In genomic region chr10:128189176-128189575, GRCh38 we compare ENCODE assay signal across 33 cellular contexts.
"Had no signal": no experiment of that assay in that cellular context is flagged by ENCODE, and none has a peak within 500 bp of the region (broad histone marks: within the 10 kb centered on the region; RNA-seq: fewer than 3 reads in every experiment).

No MANE protein-coding gene starts in this region.

- H3K36me3 Mint-ChIP-seq: activated naive CD8-positive, alpha-beta T cell; brain had no signal

- H3K27me3 Mint-ChIP-seq: activated naive CD8-positive, alpha-beta T cell; activated naive CD8-positive, alpha-beta T cell treated with anti-CD3 and anti-CD28 coated beads, Interleukin-2, amount 50 U/mL, for 24 hours; T-cell had no signal

- ATAC-seq: activated CD8-positive, alpha-beta memory T cell treated with anti-CD3 and anti-CD28 coated beads, Interleukin-2, amount 10 ng/mL, durations not matched to agents 7 days and 5 days; activated naive CD8-positive, alpha-beta T cell treated with anti-CD3 and anti-CD28 coated beads, Interleukin-2, amount 50 U/mL, for 24 hours; Right ventricle myocardium inferior; SK-N-SH treated with all-trans-retinoic acid at 6 μM for 48 hours; T-cell had no signal

- H3K4me1 Mint-ChIP-seq: brain had no signal

- H3K9me3 Mint-ChIP-seq: activated CD4-positive, alpha-beta memory T cell treated with anti-CD3 and anti-CD28 coated beads, Interleukin-2, amount 10 ng/mL, durations not matched to agents 7 days and 5 days; activated naive CD8-positive, alpha-beta T cell treated with anti-CD3 and anti-CD28 coated beads, Interleukin-2, amount 50 U/mL, for 24 hours; T-cell had no signal

- DNase-seq: activated CD4-positive, alpha-beta memory T cell treated with anti-CD3 and anti-CD28 coated beads, Interleukin-2, amount 10 ng/mL, durations not matched to agents 7 days and 5 days; activated CD4-positive, alpha-beta T cell treated with anti-CD3 and anti-CD28 coated beads for 1 hour; activated CD4-positive, alpha-beta T cell treated with anti-CD3 and anti-CD28 coated beads for 48 hours; activated CD4-positive, CD25-positive, alpha-beta regulatory T cell; activated CD8-positive, alpha-beta memory T cell treated with anti-CD3 and anti-CD28 coated beads for 24 hours; activated CD8-positive, alpha-beta memory T cell treated with anti-CD3 and anti-CD28 coated beads, Interleukin-2, amount 10 ng/mL, durations not matched to agents 7 days and 5 days; activated CD8-positive, alpha-beta memory T cell treated with anti-CD3 and anti-CD28 coated beads, Interleukin-2, amount 50 U/mL, for 48 hours; activated effector memory CD4-positive, alpha-beta T cell treated with Interleukin-2 at 50 U/mL for 16 hours; activated naive CD4-positive, alpha-beta T cell treated with anti-CD3 and anti-CD28 coated beads, Interleukin-2, amount 10 ng/mL, durations not matched to agents 7 days and 5 days; activated naive CD8-positive, alpha-beta T cell treated with anti-CD3 and anti-CD28 coated beads, Interleukin-2, amount 50 U/mL, for 24 hours; activated T-cell treated with anti-CD3 and anti-CD28 coated beads, Interleukin-2, amount 50 U/mL, for 48 hours; anterior cingulate cortex; Kasumi-1; KG1; MM.1S; MV-4-11; NCI-H1092; NCI-H1436 treated with DMSO at 0.1 percent for 48 hours; NCI-H1694 treated with DMSO at 0.1 percent for 48 hours; NCI-H2029; NCI-H510A; NCI-H526; NCI-H748 treated with DMSO at 0.1 percent for 48 hours; NK-92 treated with Interleukin-12 subunit alpha and Interleukin-12 subunit beta, amount 100 ng/mL, for 24 hours; PC-9; SIG-M5; T-cell; T1000; WERI-Rb-1 had no signal

- H3K4me3 Mint-ChIP-seq: activated CD4-positive, alpha-beta memory T cell treated with anti-CD3 and anti-CD28 coated beads, Interleukin-2, amount 10 ng/mL, durations not matched to agents 7 days and 5 days; activated CD8-positive, alpha-beta memory T cell treated with anti-CD3 and anti-CD28 coated beads, Interleukin-2, amount 10 ng/mL, durations not matched to agents 7 days and 5 days; activated naive CD4-positive, alpha-beta T cell treated with anti-CD3 and anti-CD28 coated beads, Interleukin-2, amount 10 ng/mL, durations not matched to agents 7 days and 5 days; activated naive CD8-positive, alpha-beta T cell; activated naive CD8-positive, alpha-beta T cell treated with anti-CD3 and anti-CD28 coated beads, Interleukin-2, amount 50 U/mL, for 24 hours; brain had no signal

- H3K27ac Mint-ChIP-seq: activated CD4-positive, alpha-beta memory T cell treated with anti-CD3 and anti-CD28 coated beads, Interleukin-2, amount 10 ng/mL, durations not matched to agents 7 days and 5 days; activated CD8-positive, alpha-beta memory T cell treated with anti-CD3 and anti-CD28 coated beads, Interleukin-2, amount 10 ng/mL, durations not matched to agents 7 days and 5 days; activated naive CD4-positive, alpha-beta T cell treated with anti-CD3 and anti-CD28 coated beads, Interleukin-2, amount 10 ng/mL, durations not matched to agents 7 days and 5 days; activated naive CD8-positive, alpha-beta T cell; activated naive CD8-positive, alpha-beta T cell treated with anti-CD3 and anti-CD28 coated beads, Interleukin-2, amount 50 U/mL, for 24 hours; brain had no signal
